Comparison of ENCODE assay signal across 22 cellular contexts in genomic region chr4:85555210-85555609, GRCh38.
A peak's percentile ranks its signal among the peaks of the same experiment; 100 is the strongest.
DNase-seq lines count a peak whose midpoint lies in the region; TF ChIP-seq lines count a peak whose summit lies in the region.
"Had no signal": no experiment of that assay in that cellular context is flagged by ENCODE, and none has a peak within 500 bp of the region (broad histone marks: within the 10 kb centered on the region; RNA-seq: fewer than 3 reads in every experiment).

No MANE protein-coding gene starts in this region.

- H3K9me2 ChIP-seq in PC-9 (ENCODE audit: insufficient read depth): no peaks in the 10 kb centered on the region

- no peak overlapping the region for H3K4me2 ChIP-seq in PC-9
- H3K4me2 ChIP-seq: GM23338 had no signal

- POLR2A ChIA-PET in MCF 10A (lab: Yijun Ruan, JAX) (no interaction called here), PC-9 (lab: Charles Lee; ENCODE audit: unreplicated experiment) (no interaction called here)

- no peaks in the 10 kb centered on the region for H4K20me1 ChIP-seq in PC-9 (ENCODE audit: insufficient read depth)

- no peak overlapping the region for H2AFZ ChIP-seq in PC-9
- H2AFZ ChIP-seq: GM23338 had no signal

- H3K27ac ChIP-seq in breast epithelium (no peak overlapping the region), PC-9 (no peak overlapping the region)
- H3K27ac ChIP-seq: 22Rv1, gastroesophageal sphincter had no signal

- peaks cover 17% of the 10 kb centered on the region for H3K9me3 Mint-ChIP-seq in MCF 10A (ENCODE audit: unreplicated experiment)

- no peaks in the 10 kb centered on the region for H3F3A ChIP-seq in PC-9 (ENCODE audit: insufficient read depth, low read depth)

- no peak for TF ChIP-seq POLR2A in breast epithelium (IDR thresholded peaks at IDR 0.05)

- intact Hi-C loops in MCF 10A (cut with micrococcal nuclease): no loop called here
- intact Hi-C loops in breast epithelium (cut with DNase I; ENCODE audit: low total_unique reads): no loop called here
- intact Hi-C loops in PC-9 (cut with micrococcal nuclease; ENCODE audit: unreplicated experiment): no loop called here
- intact Hi-C loops in head of caudate nucleus (cut with DNase I): no loop called here

- TF ChIP-seq CTCF in MCF 10A (IDR thresholded peaks at IDR 0.05; ENCODE audit: unreplicated experiment): no peak
- no peak for TF ChIP-seq CTCF in breast epithelium (IDR thresholded peaks at IDR 0.05)
- TF ChIP-seq CTCF in fibroblast of mammary gland (conservative IDR thresholded peaks at IDR 0.05; ENCODE audit: control insufficient read depth, insufficient read depth, low read depth, low read length): no peak
- TF ChIP-seq CTCF in PC-9 (conservative IDR thresholded peaks at IDR 0.05): no peak

- CTCF ChIA-PET in MCF 10A (lab: Yijun Ruan, JAX): no interaction called here
- CTCF ChIA-PET in PC-9 (lab: Charles Lee): no interaction called here

- BruUV-seq in MCF 10A (replicated peaks; lab: Mats Ljungman, UMichigan) (no TSS peak), PC-9 (replicated peaks; lab: Mats Ljungman, UMichigan) (no TSS peak)

- H3K4me3 Mint-ChIP-seq in MCF 10A (ENCODE audit: unreplicated experiment): no peak overlapping the region
- H3K4me3 Mint-ChIP-seq: GM23338, nephron, T-cell had no signal

- H3K36me3 ChIP-seq in breast epithelium (no peaks in the 10 kb centered on the region), PC-9 (ENCODE audit: low read depth) (no peaks in the 10 kb centered on the region)
- H3K36me3 ChIP-seq: gastroesophageal sphincter had no signal

- no peaks in the 10 kb centered on the region for H3K36me3 Mint-ChIP-seq in MCF 10A (ENCODE audit: insufficient read depth, unreplicated experiment)
- H3K36me3 Mint-ChIP-seq: T-cell had no signal

- no peaks in the 10 kb centered on the region for H3K27me3 Mint-ChIP-seq in MCF 10A (ENCODE audit: insufficient read depth, unreplicated experiment)
- H3K27me3 Mint-ChIP-seq: T-cell had no signal

- H3K4me3 ChIP-seq in breast epithelium (no peak overlapping the region), fibroblast of mammary gland (ENCODE audit: control insufficient read depth, low read depth, low read length) (no peak overlapping the region), PC-9 (no peak overlapping the region)
- H3K4me3 ChIP-seq: gastroesophageal sphincter, GM23338, skin epidermis had no signal

- H3K79me2 ChIP-seq in PC-9 (ENCODE audit: low read depth): no peaks in the 10 kb centered on the region

- peaks cover 10% of the 10 kb centered on the region for H3K4me1 Mint-ChIP-seq in MCF 10A (ENCODE audit: insufficient read depth, unreplicated experiment)
- H3K4me1 Mint-ChIP-seq: GM23338 had no signal

- H3K9me3 ChIP-seq in breast epithelium: peaks cover 0 to 16% of the 10 kb centered on the region in 2 donors
- no peaks in the 10 kb centered on the region for H3K9me3 ChIP-seq in PC-9 (ENCODE audit: insufficient read depth, low read depth)

- H3K4me1 ChIP-seq in breast epithelium (no peaks in the 10 kb centered on the region), PC-9 (replicated peaks; ENCODE audit: insufficient read depth) (no peaks in the 10 kb centered on the region)
- H3K4me1 ChIP-seq: gastroesophageal sphincter had no signal

- H3K27me3 ChIP-seq in breast epithelium: no peaks in the 10 kb centered on the region
- H3K27me3 ChIP-seq in PC-9 (ENCODE audit: insufficient read depth, low read depth): no peaks in the 10 kb centered on the region
- H3K27me3 ChIP-seq: gastroesophageal sphincter had no signal

- DNase-seq in MCF 10A (ENCODE audit: unreplicated experiment) (peak; percentile 14), breast epithelium (ENCODE audit: low spot score in 2 of 2) (no peak), LHCN-M2 (ENCODE audit: low read depth) (peak; percentile 92), fibroblast of mammary gland (ENCODE audit: low read depth) (peak; percentile 61), NCI-H2107 treated with DMSO at 0.1 percent for 48 hours (lab: John Stamatoyannopoulos, UW; ENCODE audit: unreplicated experiment) (no peak), PC-9 (no peak), head of caudate nucleus (no peak), NCI-H1436 (lab: John Stamatoyannopoulos, UW) (no peak)
- DNase-seq: activated CD4-positive, CD25-positive, alpha-beta regulatory T cell treated with anti-CD3 and anti-CD28 coated beads, Interleukin-2, amount 50 U/mL, for 72 hours; activated T-cell treated with anti-CD3 and anti-CD28 coated beads, Interleukin-2, amount 50 U/mL, for 1 hour; amniotic stem cell; COR-L47; GF-D8; islet precursor cell; NCI-H1092 treated with DMSO at 0.1 percent for 48 hours; PC-3; T-cell had no signal

- H3K27ac Mint-ChIP-seq in MCF 10A (ENCODE audit: low read depth, unreplicated experiment): peak overlapping the region; percentile 5
- H3K27ac Mint-ChIP-seq: GM23338, nephron, T-cell had no signal

Comparison
In these comparisons a context has a peak if more than half of its experiments do, and no peak if none do; other contexts are left out.
1. DNase-seq: peak in MCF 10A (single experiment), LHCN-M2 (single experiment) and fibroblast of mammary gland (single experiment); none in breast epithelium (0 of 2), NCI-H2107 treated with DMSO at 0.1 percent for 48 hours (single experiment), PC-9 (0 of 2), head of caudate nucleus (0 of 42) and NCI-H1436 (single experiment).